In the genomic region with DNA sequence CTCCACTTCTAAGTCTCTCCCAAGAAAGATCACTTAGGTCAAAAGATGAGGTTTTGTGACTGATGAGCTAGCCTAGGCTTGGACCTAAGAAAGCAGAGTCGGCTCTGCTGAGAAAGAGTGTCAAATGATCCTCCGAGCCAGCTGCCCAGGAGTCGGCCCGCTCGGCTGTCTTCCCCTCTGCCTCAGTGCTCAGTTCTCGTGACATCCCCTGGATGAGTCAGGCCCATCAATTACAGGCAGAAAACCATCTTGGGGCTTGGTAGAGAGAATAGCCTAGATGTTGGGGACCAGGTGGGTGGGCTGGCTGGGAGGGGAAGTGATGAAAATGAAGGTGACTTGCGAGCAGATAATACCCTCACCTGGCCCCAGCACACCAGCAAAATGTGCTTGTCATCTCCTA, we compare ENCODE assay signal across 21 cellular contexts.
A peak's percentile ranks its signal among the peaks of the same experiment; 100 is the strongest.
DNase-seq lines count a peak whose midpoint lies in the region; ATAC-seq, FAIRE-seq and TF ChIP-seq lines count a peak whose summit lies in the region.
"Had no signal": no experiment of that assay in that cellular context is flagged by ENCODE, and none has a peak within 500 bp of the region (broad histone marks: within the 10 kb centered on the region; RNA-seq: fewer than 3 reads in every experiment).

No MANE protein-coding gene starts in this region.

- peak overlapping the region; percentile 47 for H3K27ac Mint-ChIP-seq in CD4-positive, alpha-beta T cell
- H3K27ac Mint-ChIP-seq in WTC11, result 0 out of 2 replicates have a peak overlapping the region, but pooled peaks have one; percentile 36
- H3K27ac Mint-ChIP-seq: memory B cell had no signal

- H3K36me3 Mint-ChIP-seq in CD4-positive, alpha-beta T cell (ENCODE audit: low read depth), result peaks cover 57% of the 10 kb centered on the region
- H3K36me3 Mint-ChIP-seq in WTC11, result peaks cover 13% of the 10 kb centered on the region

- FAIRE-seq in small intestine (lab: Jason Lieb, UNC), result no peak
- FAIRE-seq: kidney had no signal

- H3K27me3 Mint-ChIP-seq in CD4-positive, alpha-beta T cell, result no peaks in the 10 kb centered on the region
- no peaks in the 10 kb centered on the region for H3K27me3 Mint-ChIP-seq in WTC11 (ENCODE audit: low read depth)
- H3K27me3 Mint-ChIP-seq: memory B cell had no signal

- WGBS in small intestine, 3 donors, result 85 to 92% (median 92%) methylated on average over 7 of the region's 7 CpGs

- H3K36me3 ChIP-seq in small intestine (ENCODE audit: control insufficient read depth in 2 of 2, insufficient read depth in 2 of 2, low read length in 2 of 2), result peaks cover 8 to 17% of the 10 kb centered on the region in 2 donors

- DNase-seq in CD4-positive, alpha-beta T cell, result no peak
- DNase-seq in WTC11 (ENCODE audit: low spot score), result no peak
- DNase-seq in fibroblast of mammary gland (ENCODE audit: low read depth), result peak; percentile 69
- DNase-seq in small intestine, result no peak
- DNase-seq in DMS53 treated with DMSO at 0.1 percent for 48 hours (lab: John Stamatoyannopoulos, UW; ENCODE audit: unreplicated experiment), result no peak
- no peak for DNase-seq in cerebellar nuclear complex (lab: John Stamatoyannopoulos, UW)
- DNase-seq: amygdala; COR-L47; effector memory CD4-positive, alpha-beta T cell; kidney; NCI-H1105; NCI-H748 treated with DMSO at 0.1 percent for 48 hours; PC-3; psoas muscle; T-helper 9 cell; trophoblast cell had no signal

- no peak overlapping the region for H3K27ac ChIP-seq in CD4-positive, alpha-beta T cell (ENCODE audit: low read depth, low read length)
- H3K27ac ChIP-seq in small intestine (ENCODE audit: low read depth in 1 of 2, low read length in 1 of 2), result peak overlapping the region; percentile 32 to 64
- H3K27ac ChIP-seq: KMS-11, psoas muscle, SK-N-MC had no signal

- no peaks in the 10 kb centered on the region for H3K9me3 Mint-ChIP-seq in CD4-positive, alpha-beta T cell
- no peaks in the 10 kb centered on the region for H3K9me3 Mint-ChIP-seq in WTC11
- H3K9me3 Mint-ChIP-seq: memory B cell, neural crest cell had no signal

- no peaks in the 10 kb centered on the region for H3K9me3 ChIP-seq in CD4-positive, alpha-beta T cell (ENCODE audit: control insufficient read depth, low read length)
- no peaks in the 10 kb centered on the region for H3K9me3 ChIP-seq in small intestine (ENCODE audit: control insufficient read depth, low read depth)
- H3K9me3 ChIP-seq: psoas muscle had no signal

- H3K4me3 Mint-ChIP-seq in CD4-positive, alpha-beta T cell, result no peak overlapping the region
- no peak overlapping the region for H3K4me3 Mint-ChIP-seq in WTC11
- H3K4me3 Mint-ChIP-seq: memory B cell, neural crest cell had no signal

- intact Hi-C loops in CD4-positive, alpha-beta T cell (cut with DNase I, micrococcal nuclease), result no loop called here

- no peak overlapping the region for H3K4me3 ChIP-seq in fibroblast of mammary gland (ENCODE audit: control insufficient read depth, low read depth, low read length)
- H3K4me3 ChIP-seq in small intestine (ENCODE audit: low read depth in 1 of 2, low read length in 2 of 2), result no peak overlapping the region
- H3K4me3 ChIP-seq: psoas muscle, SK-N-MC had no signal

- no peak for ATAC-seq in CD4-positive, alpha-beta T cell (ENCODE audit: poor library complexity)
- ATAC-seq in WTC11 (no peak), GM21515 (IDR thresholded peaks at IDR 0.05; ENCODE audit: unreplicated experiment) (no peak)
- ATAC-seq: PC-3 had no signal

- peaks cover 23% of the 10 kb centered on the region for H3K4me1 Mint-ChIP-seq in CD4-positive, alpha-beta T cell (ENCODE audit: low read depth)
- no peaks in the 10 kb centered on the region for H3K4me1 Mint-ChIP-seq in WTC11
- H3K4me1 Mint-ChIP-seq: neural crest cell had no signal

- CTCF ChIA-PET in CD4-positive, alpha-beta T cell (lab: Charles Lee), result no interaction called here
- CTCF ChIA-PET in WTC11 (lab: Charles Lee), result interaction anchor here (0.9 to 1.9 kb wide), 2 partner anchors 28 to 30 kb away, joined by 3 to 4 read pairs; no protein-coding TSS in a partner anchor

- no peaks in the 10 kb centered on the region for H3K27me3 ChIP-seq in CD4-positive, alpha-beta T cell (ENCODE audit: control insufficient read depth, insufficient read depth, low read length)
- no peaks in the 10 kb centered on the region for H3K27me3 ChIP-seq in small intestine (ENCODE audit: control insufficient read depth in 2 of 2, insufficient read depth in 2 of 2, low read length in 2 of 2)

- POLR2A ChIA-PET in CD4-positive, alpha-beta T cell (lab: Charles Lee), result no interaction called here
- POLR2A ChIA-PET in WTC11 (lab: Charles Lee), result no interaction called here

- no peak for TF ChIP-seq CTCF in CD4-positive, alpha-beta T cell (IDR thresholded peaks at IDR 0.05)
- TF ChIP-seq CTCF in WTC11 (IDR thresholded peaks at IDR 0.05), result no peak
- TF ChIP-seq CTCF in fibroblast of mammary gland (conservative IDR thresholded peaks at IDR 0.05; ENCODE audit: control insufficient read depth, insufficient read depth, low read depth, low read length), result no peak

- peaks cover 3 to 30% of the 10 kb centered on the region in 2 donors for H3K4me1 ChIP-seq in small intestine (ENCODE audit: control insufficient read depth in 2 of 2, insufficient read depth in 1 of 2, low read depth in 1 of 2, low read length in 1 of 2)
- H3K4me1 ChIP-seq: psoas muscle had no signal

TF ChIP-seq in WTC11, 78 proteins besides CTCF, POLR2A, EP300 and RAD21 (continues in another document):
- TF ChIP-seq NR2C2 (CRISPR knock-in tag; IDR thresholded peaks at IDR 0.05) (no peak), CREB1 (CRISPR knock-in tag; IDR thresholded peaks at IDR 0.05) (no peak), RELA (CRISPR knock-in tag; IDR thresholded peaks at IDR 0.05; ENCODE audit: borderline replicate concordance) (no peak), FOXK1 (CRISPR knock-in tag; IDR thresholded peaks at IDR 0.05) (no peak), ZNF396 (CRISPR knock-in tag; IDR thresholded peaks at IDR 0.05; ENCODE audit: borderline replicate concordance) (no peak), SOX15 (CRISPR knock-in tag; IDR thresholded peaks at IDR 0.05) (no peak)
- TF ChIP-seq, protein P1, sequence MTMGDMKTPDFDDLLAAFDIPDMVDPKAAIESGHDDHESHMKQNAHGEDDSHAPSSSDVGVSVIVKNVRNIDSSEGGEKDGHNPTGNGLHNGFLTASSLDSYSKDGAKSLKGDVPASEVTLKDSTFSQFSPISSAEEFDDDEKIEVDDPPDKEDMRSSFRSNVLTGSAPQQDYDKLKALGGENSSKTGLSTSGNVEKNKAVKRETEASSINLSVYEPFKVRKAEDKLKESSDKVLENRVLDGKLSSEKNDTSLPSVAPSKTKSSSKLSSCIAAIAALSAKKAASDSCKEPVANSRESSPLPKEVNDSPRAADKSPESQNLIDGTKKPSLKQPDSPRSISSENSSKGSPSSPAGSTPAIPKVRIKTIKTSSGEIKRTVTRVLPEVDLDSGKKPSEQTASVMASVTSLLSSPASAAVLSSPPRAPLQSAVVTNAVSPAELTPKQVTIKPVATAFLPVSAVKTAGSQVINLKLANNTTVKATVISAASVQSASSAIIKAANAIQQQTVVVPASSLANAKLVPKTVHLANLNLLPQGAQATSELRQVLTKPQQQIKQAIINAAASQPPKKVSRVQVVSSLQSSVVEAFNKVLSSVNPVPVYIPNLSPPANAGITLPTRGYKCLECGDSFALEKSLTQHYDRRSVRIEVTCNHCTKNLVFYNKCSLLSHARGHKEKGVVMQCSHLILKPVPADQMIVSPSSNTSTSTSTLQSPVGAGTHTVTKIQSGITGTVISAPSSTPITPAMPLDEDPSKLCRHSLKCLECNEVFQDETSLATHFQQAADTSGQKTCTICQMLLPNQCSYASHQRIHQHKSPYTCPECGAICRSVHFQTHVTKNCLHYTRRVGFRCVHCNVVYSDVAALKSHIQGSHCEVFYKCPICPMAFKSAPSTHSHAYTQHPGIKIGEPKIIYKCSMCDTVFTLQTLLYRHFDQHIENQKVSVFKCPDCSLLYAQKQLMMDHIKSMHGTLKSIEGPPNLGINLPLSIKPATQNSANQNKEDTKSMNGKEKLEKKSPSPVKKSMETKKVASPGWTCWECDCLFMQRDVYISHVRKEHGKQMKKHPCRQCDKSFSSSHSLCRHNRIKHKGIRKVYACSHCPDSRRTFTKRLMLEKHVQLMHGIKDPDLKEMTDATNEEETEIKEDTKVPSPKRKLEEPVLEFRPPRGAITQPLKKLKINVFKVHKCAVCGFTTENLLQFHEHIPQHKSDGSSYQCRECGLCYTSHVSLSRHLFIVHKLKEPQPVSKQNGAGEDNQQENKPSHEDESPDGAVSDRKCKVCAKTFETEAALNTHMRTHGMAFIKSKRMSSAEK (CRISPR knock-in tag; IDR thresholded peaks at IDR 0.05; ENCODE audit: borderline replicate concordance), result no peak
- TF ChIP-seq, protein P2, sequence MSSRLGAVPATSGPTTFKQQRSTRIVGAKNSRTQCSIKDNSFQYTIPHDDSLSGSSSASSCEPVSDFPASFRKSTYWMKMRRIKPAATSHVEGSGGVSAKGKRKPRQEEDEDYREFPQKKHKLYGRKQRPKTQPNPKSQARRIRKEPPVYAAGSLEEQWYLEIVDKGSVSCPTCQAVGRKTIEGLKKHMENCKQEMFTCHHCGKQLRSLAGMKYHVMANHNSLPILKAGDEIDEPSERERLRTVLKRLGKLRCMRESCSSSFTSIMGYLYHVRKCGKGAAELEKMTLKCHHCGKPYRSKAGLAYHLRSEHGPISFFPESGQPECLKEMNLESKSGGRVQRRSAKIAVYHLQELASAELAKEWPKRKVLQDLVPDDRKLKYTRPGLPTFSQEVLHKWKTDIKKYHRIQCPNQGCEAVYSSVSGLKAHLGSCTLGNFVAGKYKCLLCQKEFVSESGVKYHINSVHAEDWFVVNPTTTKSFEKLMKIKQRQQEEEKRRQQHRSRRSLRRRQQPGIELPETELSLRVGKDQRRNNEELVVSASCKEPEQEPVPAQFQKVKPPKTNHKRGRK (CRISPR knock-in tag; IDR thresholded peaks at IDR 0.05; ENCODE audit: borderline replicate concordance), result no peak
- TF ChIP-seq, protein P3, sequence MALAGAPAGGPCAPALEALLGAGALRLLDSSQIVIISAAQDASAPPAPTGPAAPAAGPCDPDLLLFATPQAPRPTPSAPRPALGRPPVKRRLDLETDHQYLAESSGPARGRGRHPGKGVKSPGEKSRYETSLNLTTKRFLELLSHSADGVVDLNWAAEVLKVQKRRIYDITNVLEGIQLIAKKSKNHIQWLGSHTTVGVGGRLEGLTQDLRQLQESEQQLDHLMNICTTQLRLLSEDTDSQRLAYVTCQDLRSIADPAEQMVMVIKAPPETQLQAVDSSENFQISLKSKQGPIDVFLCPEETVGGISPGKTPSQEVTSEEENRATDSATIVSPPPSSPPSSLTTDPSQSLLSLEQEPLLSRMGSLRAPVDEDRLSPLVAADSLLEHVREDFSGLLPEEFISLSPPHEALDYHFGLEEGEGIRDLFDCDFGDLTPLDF (CRISPR knock-in tag; IDR thresholded peaks at IDR 0.05), result no peak
- TF ChIP-seq, protein P4, sequence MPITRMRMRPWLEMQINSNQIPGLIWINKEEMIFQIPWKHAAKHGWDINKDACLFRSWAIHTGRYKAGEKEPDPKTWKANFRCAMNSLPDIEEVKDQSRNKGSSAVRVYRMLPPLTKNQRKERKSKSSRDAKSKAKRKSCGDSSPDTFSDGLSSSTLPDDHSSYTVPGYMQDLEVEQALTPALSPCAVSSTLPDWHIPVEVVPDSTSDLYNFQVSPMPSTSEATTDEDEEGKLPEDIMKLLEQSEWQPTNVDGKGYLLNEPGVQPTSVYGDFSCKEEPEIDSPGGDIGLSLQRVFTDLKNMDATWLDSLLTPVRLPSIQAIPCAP (CRISPR knock-in tag; IDR thresholded peaks at IDR 0.05), result no peak
